18 cellular contexts compared by ENCODE assay signal in the genomic region with DNA sequence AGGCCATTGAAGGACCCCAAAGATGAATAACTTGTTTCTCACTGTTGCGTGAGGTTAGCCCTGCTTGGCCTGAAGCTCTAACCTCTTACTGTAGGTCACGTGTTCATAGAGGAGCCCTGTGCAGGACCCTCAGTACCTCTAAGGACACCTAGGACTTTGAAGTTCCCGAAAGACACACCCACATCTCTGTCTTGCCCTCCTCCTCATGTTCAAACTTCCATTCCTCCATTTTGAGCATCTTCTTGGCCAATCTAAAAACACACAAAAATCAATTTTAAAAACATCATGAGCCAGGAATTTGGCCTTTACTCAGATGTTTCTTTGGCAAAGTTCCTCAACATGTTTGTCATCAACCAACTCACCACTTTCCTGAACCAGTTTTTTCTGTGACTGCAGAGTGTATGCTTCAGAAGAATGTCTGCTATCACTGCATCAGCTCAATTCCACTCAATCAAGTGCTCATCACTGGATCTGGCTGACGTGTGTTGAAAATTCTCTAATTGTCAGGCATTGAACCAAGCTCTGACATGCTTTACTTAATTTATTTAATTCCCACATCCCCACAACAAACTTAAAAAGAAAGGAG.
A peak's percentile ranks its signal among the peaks of the same experiment; 100 is the strongest.
DNase-seq lines count a peak whose midpoint lies in the region; ATAC-seq and TF ChIP-seq lines count a peak whose summit lies in the region.
"Had no signal": no experiment of that assay in that cellular context is flagged by ENCODE, and none has a peak within 500 bp of the region (broad histone marks: within the 10 kb centered on the region; RNA-seq: fewer than 3 reads in every experiment).

No MANE protein-coding gene starts in this region.

- H3K27ac ChIP-seq in RWPE2 (ENCODE audit: poor library complexity, severe bottlenecking), result peak overlapping the region; percentile 54
- H3K27ac ChIP-seq in upper lobe of right lung, result no peak overlapping the region
- H3K27ac ChIP-seq: heart right ventricle, Peyer's patch had no signal

- H3K4me3 ChIP-seq in RWPE2 (ENCODE audit: severe bottlenecking), result no peak overlapping the region
- no peak overlapping the region for H3K4me3 ChIP-seq in fibroblast of mammary gland (ENCODE audit: control insufficient read depth, low read depth, low read length)
- H3K4me3 ChIP-seq in retinal pigment epithelial cell (ENCODE audit: low read length), result no peak overlapping the region
- H3K4me3 ChIP-seq in upper lobe of right lung, result no peak overlapping the region
- H3K4me3 ChIP-seq: heart right ventricle, Peyer's patch had no signal

- no peak overlapping the region for H3K4me3 Mint-ChIP-seq in glutamatergic neuron (ENCODE audit: unreplicated experiment)
- H3K4me3 Mint-ChIP-seq: activated CD8-positive, alpha-beta T cell treated with anti-CD3 and anti-CD28 coated beads, Interleukin-2, amount 10 ng/mL, durations not matched to agents 7 days and 5 days; dendritic cell treated with granulocyte-macrophage colony-stimulating factor and Interleukin-4, amounts not matched to agents 40 ng/mL and 50 ng/mL, for 4 days; T-helper 2 cell treated with Interferon-gamma antibody and Interleukin-4, amounts not matched to agents 5 μg/mL and 100 μg/mL, for 36 hours had no signal

- H3K4me1 Mint-ChIP-seq in glutamatergic neuron (ENCODE audit: low read depth, unreplicated experiment), result peaks cover 4% of the 10 kb centered on the region

- H3K36me3 ChIP-seq in RWPE2 (ENCODE audit: low read depth) (no peaks in the 10 kb centered on the region), upper lobe of right lung (no peaks in the 10 kb centered on the region)
- H3K36me3 ChIP-seq: heart right ventricle, Peyer's patch had no signal

- H3K27me3 ChIP-seq in RWPE2 (ENCODE audit: insufficient read depth, poor library complexity, severe bottlenecking), result no peaks in the 10 kb centered on the region
- no peaks in the 10 kb centered on the region for H3K27me3 ChIP-seq in upper lobe of right lung
- H3K27me3 ChIP-seq: heart right ventricle, Peyer's patch had no signal

- peaks cover 4% of the 10 kb centered on the region for H3K36me3 Mint-ChIP-seq in glutamatergic neuron (ENCODE audit: unreplicated experiment)

- peaks cover 14% of the 10 kb centered on the region for H3K4me1 ChIP-seq in RWPE2 (ENCODE audit: insufficient read depth, poor library complexity, severe bottlenecking)
- H3K4me1 ChIP-seq in upper lobe of right lung, result no peaks in the 10 kb centered on the region
- H3K4me1 ChIP-seq: Peyer's patch had no signal

- no peaks in the 10 kb centered on the region for H3K9me3 ChIP-seq in RWPE2 (ENCODE audit: severe bottlenecking)
- no peaks in the 10 kb centered on the region for H3K9me3 ChIP-seq in upper lobe of right lung
- H3K9me3 ChIP-seq: Peyer's patch had no signal

- peak; percentile 93 for DNase-seq in ELR (ENCODE audit: low read depth)
- DNase-seq in RWPE2 (ENCODE audit: low spot score), result no peak
- peak; percentile 98 for DNase-seq in fibroblast of mammary gland (ENCODE audit: low read depth)
- DNase-seq in retinal pigment epithelial cell (ENCODE audit: low read depth), result peak; percentile 88
- DNase-seq in upper lobe of right lung, result no peak
- no peak for DNase-seq in GOT3 (lab: John Stamatoyannopoulos, UW)
- DNase-seq in glutamatergic neuron, result no peak
- DNase-seq: activated CD8-positive, alpha-beta T cell treated with anti-CD3 and anti-CD28 coated beads, Interleukin-2, amount 10 ng/mL, durations not matched to agents 7 days and 5 days; activated naive CD4-positive, alpha-beta T cell; DMS53; heart right ventricle; mesendoderm; Peyer's patch; stimulated activated CD4-positive, alpha-beta T cell treated with anti-CD3 and anti-CD28 coated beads, Interleukin-4, amount 100 ng/mL, for 24 hours; stimulated activated naive CD8-positive, alpha-beta T cell treated with anti-CD3 and anti-CD28 coated beads, Interleukin-15, Interleukin-2, amounts not matched to agents 100 U/mL and 50 U/mL, for 24 hours had no signal

- peak; percentile 86 for ATAC-seq in RWPE2 (ENCODE audit: low read depth)
- ATAC-seq in upper lobe of right lung, result no peak
- ATAC-seq in HG03565 (IDR thresholded peaks at IDR 0.05; ENCODE audit: unreplicated experiment), result no peak
- ATAC-seq: activated CD8-positive, alpha-beta T cell treated with anti-CD3 and anti-CD28 coated beads, Interleukin-2, amount 10 ng/mL, durations not matched to agents 7 days and 5 days; heart right ventricle; stimulated activated naive CD8-positive, alpha-beta T cell treated with anti-CD3 and anti-CD28 coated beads, Interleukin-15, Interleukin-2, amounts not matched to agents 100 U/mL and 50 U/mL, for 24 hours had no signal

- peaks cover 3% of the 10 kb centered on the region for H3K9me3 Mint-ChIP-seq in glutamatergic neuron (ENCODE audit: unreplicated experiment)
- H3K9me3 Mint-ChIP-seq: T-helper 2 cell treated with Interferon-gamma antibody and Interleukin-4, amounts not matched to agents 5 μg/mL and 100 μg/mL, for 36 hours had no signal

- H3K27ac Mint-ChIP-seq in glutamatergic neuron (ENCODE audit: unreplicated experiment), result no peak overlapping the region
- H3K27ac Mint-ChIP-seq: activated CD8-positive, alpha-beta T cell treated with anti-CD3 and anti-CD28 coated beads, Interleukin-2, amount 10 ng/mL, durations not matched to agents 7 days and 5 days; dendritic cell treated with granulocyte-macrophage colony-stimulating factor and Interleukin-4, amounts not matched to agents 40 ng/mL and 50 ng/mL, for 4 days; T-helper 2 cell treated with Interferon-gamma antibody and Interleukin-4, amounts not matched to agents 5 μg/mL and 100 μg/mL, for 36 hours had no signal

- H3K27me3 Mint-ChIP-seq in glutamatergic neuron (ENCODE audit: unreplicated experiment), result peaks cover 5% of the 10 kb centered on the region

- intact Hi-C loops in upper lobe of right lung (cut with DNase I), result no loop called here

- TF ChIP-seq CTCF in RWPE2 (IDR thresholded peaks at IDR 0.05; ENCODE audit: poor library complexity, severe bottlenecking), result no peak
- no peak for TF ChIP-seq CTCF in fibroblast of mammary gland (conservative IDR thresholded peaks at IDR 0.05; ENCODE audit: control insufficient read depth, insufficient read depth, low read depth, low read length)
- TF ChIP-seq CTCF in retinal pigment epithelial cell (conservative IDR thresholded peaks at IDR 0.05; ENCODE audit: low read depth, low read length), result no peak
- no peak for TF ChIP-seq CTCF in upper lobe of right lung (IDR thresholded peaks at IDR 0.05)
- no peak for TF ChIP-seq CTCF in glutamatergic neuron (IDR thresholded peaks at IDR 0.05; ENCODE audit: partially characterized antibody, unreplicated experiment)

Comparison
In these comparisons a context has a peak if more than half of its experiments do, and no peak if none do; other contexts are left out.
1. DNase-seq: peak in ELR (single experiment), fibroblast of mammary gland (single experiment) and retinal pigment epithelial cell (single experiment); none in RWPE2 (single experiment), upper lobe of right lung (single experiment), GOT3 (single experiment) and glutamatergic neuron (single experiment).